8 cellular contexts compared by ENCODE assay signal in genomic region chr10:71812016-71812912, GRCh38. TPM values are rescaled to one million over a fixed set of nuclear protein-coding genes. Genes with fewer than 3 reads are reported as not detected.
DNase-seq lines count a peak whose midpoint lies in the region; TF ChIP-seq lines count a peak whose summit lies in the region.

No MANE protein-coding gene starts in this region.

- no peak overlapping the region for H2AFZ ChIP-seq in hepatocyte

- no peaks in the 10 kb centered on the region for H3K4me1 ChIP-seq in hepatocyte (ENCODE audit: insufficient read depth)

- H3K9me3 ChIP-seq in hepatocyte (ENCODE audit: low read depth) = no peaks in the 10 kb centered on the region

- DNase-seq in 8988T (peak; percentile 91), KG1 (lab: John Stamatoyannopoulos, UW) (peak; percentile 71), amniotic epithelial cell (ENCODE audit: low read depth) (peak; percentile 33), hepatocyte (ENCODE audit: low spot score) (peak; percentile 81), G401 (ENCODE audit: low spot score) (no peak)
- DNase-seq in T-helper 2 cell treated with Interferon-gamma antibody and Interleukin-4, amounts not matched to agents 5 μg/mL and 100 μg/mL, for 36 hours (ENCODE audit: low spot score) = peak; percentile 49
- DNase-seq in stimulated activated CD4-positive, alpha-beta T cell treated with anti-CD3 and anti-CD28 coated beads, Interleukin-12 subunit alpha, Interleukin-12 subunit beta, amount 100 ng/mL, for 48 hours (ENCODE audit: low read depth in 2 of 3, low spot score in 1 of 3) = peak; percentile 56 to 79 (median 70)

- no peak overlapping the region for H3K27ac Mint-ChIP-seq in T-helper 2 cell treated with Interferon-gamma antibody and Interleukin-4, amounts not matched to agents 5 μg/mL and 100 μg/mL, for 36 hours

- no peak overlapping the region for H3K27ac ChIP-seq in hepatocyte

- no peaks in the 10 kb centered on the region for H3K79me2 ChIP-seq in hepatocyte

- H3K4me1 Mint-ChIP-seq in T-helper 2 cell treated with Interferon-gamma antibody and Interleukin-4, amounts not matched to agents 5 μg/mL and 100 μg/mL, for 36 hours (ENCODE audit: low read depth) = no peaks in the 10 kb centered on the region

- H3K36me3 ChIP-seq in hepatocyte (replicated peaks; ENCODE audit: insufficient read depth, low read depth) = no peaks in the 10 kb centered on the region

- WGBS in hepatocyte (ENCODE audit: low lambda C conversion rate, missing lambda C conversion rate) = 66% methylated on average over 22 of the region's 22 CpGs

- H3K9me3 Mint-ChIP-seq in T-helper 2 cell treated with Interferon-gamma antibody and Interleukin-4, amounts not matched to agents 5 μg/mL and 100 μg/mL, for 36 hours = no peaks in the 10 kb centered on the region

- H3K4me3 ChIP-seq in GM12875 (ENCODE audit: low read depth, low read length) (no peak overlapping the region), hepatocyte (no peak overlapping the region)

- H3K36me3 Mint-ChIP-seq in T-helper 2 cell treated with Interferon-gamma antibody and Interleukin-4, amounts not matched to agents 5 μg/mL and 100 μg/mL, for 36 hours (ENCODE audit: low read depth) = peaks cover 3% of the 10 kb centered on the region

- no peak overlapping the region for H3K4me3 Mint-ChIP-seq in T-helper 2 cell treated with Interferon-gamma antibody and Interleukin-4, amounts not matched to agents 5 μg/mL and 100 μg/mL, for 36 hours

- no peaks in the 10 kb centered on the region for H3K27me3 ChIP-seq in hepatocyte

- H3K9me2 ChIP-seq in hepatocyte (replicated peaks; ENCODE audit: insufficient read depth) = no peaks in the 10 kb centered on the region

- peak; percentile 91 for TF ChIP-seq CTCF in GM12875 (IDR thresholded peaks at IDR 0.05; ENCODE audit: borderline replicate concordance, insufficient read depth, low read depth, low read length)
- peak; percentile 65 for TF ChIP-seq CTCF in hepatocyte (IDR thresholded peaks at IDR 0.05; ENCODE audit: poor library complexity)

- no peaks in the 10 kb centered on the region for H3K27me3 Mint-ChIP-seq in T-helper 2 cell treated with Interferon-gamma antibody and Interleukin-4, amounts not matched to agents 5 μg/mL and 100 μg/mL, for 36 hours (ENCODE audit: low read depth)

- in situ Hi-C loops in G401 (cut with HindIII; ENCODE audit: low sequenced_read_pairs) = no loop called here

- no peak overlapping the region for H3K4me2 ChIP-seq in hepatocyte

- no peaks in the 10 kb centered on the region for H4K20me1 ChIP-seq in hepatocyte (ENCODE audit: insufficient read depth, poor library complexity, severe bottlenecking)

RNA-seq across cellular contexts. Expression of gene PSAP, which starts 38.8 kb away (rescaled TPM):
- total RNA-seq in hepatocyte = 686 and 732 TPM in 2 replicates
- 954 and 987 TPM in 2 replicates for polyA plus RNA-seq in hepatocyte
- total RNA-seq in G401 (2014; rRNA removed; shearing (Covaris generic)) = 582 and 588 TPM in 2 replicates

RNA-seq across cellular contexts. Expression of gene VSIR, which starts 38.9 kb away (rescaled TPM):
- total RNA-seq in hepatocyte = 10.1 and 13.6 TPM in 2 replicates
- polyA plus RNA-seq in hepatocyte = 43.4 and 45.5 TPM in 2 replicates
- total RNA-seq in G401 (2014; rRNA removed; shearing (Covaris generic)) = 1.2 and 1.5 TPM in 2 replicates
